ENCODE assay signal across 13 cellular contexts in the genomic region with DNA sequence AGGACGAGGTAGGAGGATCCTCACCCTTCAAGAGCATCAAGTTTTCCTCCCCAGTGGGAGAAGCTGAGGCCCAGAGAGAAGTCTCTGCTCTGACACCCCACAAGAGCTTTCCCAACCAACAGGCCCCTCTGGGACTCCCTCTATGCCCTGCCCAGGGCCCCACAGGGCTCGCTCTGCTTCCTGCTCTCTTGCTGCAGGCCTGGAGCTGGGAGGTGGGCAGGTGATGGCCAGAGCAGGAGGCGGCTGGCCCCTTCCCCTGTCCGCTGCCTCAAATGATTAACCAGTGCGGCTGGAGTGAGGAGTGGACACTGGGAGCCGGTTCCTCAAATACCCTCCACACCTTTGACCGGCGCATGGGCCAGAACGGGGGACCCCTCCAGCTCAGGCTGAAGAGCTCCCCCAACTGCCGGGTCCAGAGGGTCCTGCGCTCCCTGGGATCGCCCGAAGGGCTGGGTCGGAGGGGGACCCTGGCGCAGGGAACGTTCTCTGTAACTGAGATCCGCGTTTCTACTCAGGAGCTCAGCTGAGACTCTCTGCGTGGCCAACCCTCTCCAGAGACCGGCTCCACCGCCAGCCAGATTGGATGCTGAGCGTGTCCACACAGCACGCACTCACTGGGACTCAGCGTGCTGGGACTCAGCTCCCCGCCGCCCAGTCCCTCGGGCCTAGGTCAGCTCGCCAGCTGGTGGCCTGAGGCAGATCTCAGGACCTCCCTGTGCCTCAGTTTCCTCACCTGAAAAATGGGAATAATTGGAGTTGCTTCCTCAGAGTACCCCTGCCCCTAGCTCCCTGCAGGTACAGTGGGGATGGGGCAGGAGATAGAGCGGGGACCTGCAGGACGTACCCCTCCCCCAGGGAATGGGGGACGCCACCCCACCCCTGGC. TPM values are rescaled to one million over a fixed set of nuclear protein-coding genes. Genes with fewer than 3 reads are reported as not detected.
DNase-seq lines count a peak whose midpoint lies in the region; FAIRE-seq and TF ChIP-seq lines count a peak whose summit lies in the region.
"Had no signal": no experiment of that assay in that cellular context is flagged by ENCODE, and none has a peak within 500 bp of the region (broad histone marks: within the 10 kb centered on the region; RNA-seq: fewer than 3 reads in every experiment).

No MANE protein-coding gene starts in this region.

- intact Hi-C loops in MCF 10A (cut with micrococcal nuclease) (no loop called here), breast epithelium (cut with DNase I; ENCODE audit: low total_unique reads) (no loop called here), spleen (cut with DNase I; ENCODE audit: low total_unique reads) (no loop called here), dorsolateral prefrontal cortex (cut with DNase I) (no loop called here)

- H3K4me3 ChIP-seq in breast epithelium: no peak overlapping the region
- no peak overlapping the region for H3K4me3 ChIP-seq in fibroblast of the aortic adventitia (ENCODE audit: low read depth, low read length)
- H3K4me3 ChIP-seq in spleen: no peak overlapping the region
- H3K4me3 ChIP-seq in dorsolateral prefrontal cortex: no peak overlapping the region
- no peak overlapping the region for H3K4me3 ChIP-seq in MM.1S (ENCODE audit: low read length)

- H3K27ac ChIP-seq in breast epithelium: no peak overlapping the region
- no peak overlapping the region for H3K27ac ChIP-seq in spleen
- no peak overlapping the region for H3K27ac ChIP-seq in dorsolateral prefrontal cortex
- H3K27ac ChIP-seq in MM.1S (ENCODE audit: low read length): no peak overlapping the region

- H3K9me2 ChIP-seq in MM.1S (replicated peaks; ENCODE audit: insufficient read depth, low read length): no peaks in the 10 kb centered on the region

- no peaks in the 10 kb centered on the region for H3K4me1 Mint-ChIP-seq in MCF 10A (ENCODE audit: insufficient read depth, unreplicated experiment)

- no TSS peak for BruUV-seq in MCF 10A (replicated peaks; lab: Mats Ljungman, UMichigan)

- H3K79me2 ChIP-seq in MM.1S (ENCODE audit: low read length): no peaks in the 10 kb centered on the region

- peak; percentile 84 for DNase-seq in MCF 10A (ENCODE audit: unreplicated experiment)
- no peak for DNase-seq in breast epithelium (ENCODE audit: low spot score in 2 of 2)
- DNase-seq in RCC 7860 (ENCODE audit: low spot score): peak; percentile 11
- peak; percentile 44 for DNase-seq in fibroblast of the aortic adventitia (ENCODE audit: low read depth)
- DNase-seq in activated CD4-positive, CD25-positive, alpha-beta regulatory T cell treated with anti-CD3 and anti-CD28 coated beads, Interleukin-2, amount 50 U/mL, for 72 hours: no peak
- no peak for DNase-seq in spleen
- DNase-seq in dorsolateral prefrontal cortex: no peak
- no peak for DNase-seq in MM.1S
- DNase-seq: NCI-H526 treated with DMSO at 0.1 percent for 48 hours, substantia nigra had no signal

- no peak overlapping the region for H2AFZ ChIP-seq in MM.1S (ENCODE audit: low read length)

- H3K9me3 ChIP-seq in breast epithelium (no peaks in the 10 kb centered on the region), spleen (no peaks in the 10 kb centered on the region), MM.1S (replicated peaks; ENCODE audit: insufficient read depth, low read length) (no peaks in the 10 kb centered on the region)

- H3K27ac Mint-ChIP-seq in MCF 10A (ENCODE audit: low read depth, unreplicated experiment): peak overlapping the region; percentile 90

- H3K27me3 ChIP-seq in breast epithelium (peaks cover 34 to 94% of the 10 kb centered on the region in 2 donors), spleen (replicated peaks in 1 of 7) (peaks cover 35 to 100% (median 82%) of the 10 kb centered on the region in 7 donors), dorsolateral prefrontal cortex (peaks cover 11 to 95% (median 69%) of the 10 kb centered on the region in 45 donors), MM.1S (replicated peaks; ENCODE audit: insufficient read depth, low read length) (peaks cover 91% of the 10 kb centered on the region)

- no peaks in the 10 kb centered on the region for H4K20me1 ChIP-seq in MM.1S (ENCODE audit: insufficient read depth, low read length)

- WGBS in spleen, 5 donors: 8 to 18% (median 9%) methylated on average over 18 to 31 of the region's 31 CpGs

- no peaks in the 10 kb centered on the region for H3F3A ChIP-seq in MM.1S (ENCODE audit: insufficient read depth, low read length)

- H3K4me1 ChIP-seq in breast epithelium: peaks cover 6 to 12% of the 10 kb centered on the region in 2 donors
- peaks cover 19 to 59% (median 31%) of the 10 kb centered on the region in 6 donors for H3K4me1 ChIP-seq in spleen
- H3K4me1 ChIP-seq in MM.1S (ENCODE audit: low read length): no peaks in the 10 kb centered on the region

- no peak overlapping the region for H3K9ac ChIP-seq in MM.1S (ENCODE audit: low read length)

- TF ChIP-seq POLR2A in breast epithelium (IDR thresholded peaks at IDR 0.05) (no peak), spleen (IDR thresholded peaks at IDR 0.05) (no peak)

- H3K9me3 Mint-ChIP-seq in MCF 10A (ENCODE audit: unreplicated experiment): no peaks in the 10 kb centered on the region
- H3K9me3 Mint-ChIP-seq: activated naive CD4-positive, alpha-beta T cell treated with anti-CD3 and anti-CD28 coated beads, Interleukin-2, amount 50 U/mL, for 24 hours had no signal

- H3K36me3 ChIP-seq in breast epithelium (no peaks in the 10 kb centered on the region), spleen (no peaks in the 10 kb centered on the region), MM.1S (replicated peaks; ENCODE audit: insufficient read depth, low read length) (no peaks in the 10 kb centered on the region)

- POLR2A ChIA-PET in MCF 10A (lab: Yijun Ruan, JAX): interaction anchor here (0.8 to 5.1 kb wide), 17 partner anchors 10 to 494 kb away, joined by 3 to 23 read pairs (median 3); partner anchors contain the start of genes MBD3, TCF3 and UQCR11

- no peak for TF ChIP-seq CTCF in MCF 10A (IDR thresholded peaks at IDR 0.05; ENCODE audit: unreplicated experiment)
- no peak for TF ChIP-seq CTCF in breast epithelium (IDR thresholded peaks at IDR 0.05)
- TF ChIP-seq CTCF in fibroblast of the aortic adventitia (IDR thresholded peaks at IDR 0.05; ENCODE audit: insufficient read depth, low read length): no peak
- TF ChIP-seq CTCF in spleen (IDR thresholded peaks at IDR 0.05 in 8 of 11, conservative IDR thresholded peaks at IDR 0.05 in 3 of 11): no peak
- TF ChIP-seq CTCF in dorsolateral prefrontal cortex (IDR thresholded peaks at IDR 0.05 in 54 of 56, conservative IDR thresholded peaks at IDR 0.05 in 2 of 56; ENCODE audit: low read depth in 1 of 56, partially characterized antibody in 56 of 56): no peak
- no peak for TF ChIP-seq CTCF in MM.1S (IDR thresholded peaks at IDR 0.05; ENCODE audit: low read length)

- peak overlapping the region; percentile 81 for H3K4me3 Mint-ChIP-seq in MCF 10A (ENCODE audit: unreplicated experiment)
- H3K4me3 Mint-ChIP-seq: activated naive CD4-positive, alpha-beta T cell treated with anti-CD3 and anti-CD28 coated beads, Interleukin-2, amount 50 U/mL, for 24 hours had no signal

- H3K36me3 Mint-ChIP-seq in MCF 10A (ENCODE audit: insufficient read depth, unreplicated experiment): no peaks in the 10 kb centered on the region
- H3K36me3 Mint-ChIP-seq: activated naive CD4-positive, alpha-beta T cell treated with anti-CD3 and anti-CD28 coated beads, Interleukin-2, amount 50 U/mL, for 24 hours; CD4-positive, alpha-beta memory T cell had no signal

- CTCF ChIA-PET in MCF 10A (lab: Yijun Ruan, JAX): interaction anchor here (0.5 to 1.7 kb wide), 10 partner anchors 9 to 302 kb away, joined by 3 to 11 read pairs (median 3); no protein-coding TSS in a partner anchor

- no peak for FAIRE-seq in RCC 7860 (lab: Jason Lieb, UNC)

- H3K27me3 Mint-ChIP-seq in MCF 10A (ENCODE audit: insufficient read depth, unreplicated experiment): peaks cover 10% of the 10 kb centered on the region

- H3K4me2 ChIP-seq in MM.1S (ENCODE audit: low read depth, low read length): no peak overlapping the region

RNA-seq across cellular contexts. Expression of gene ONECUT3, which starts 6.7 kb away (rescaled TPM):
- total RNA-seq in MCF 10A (2022) (0.02 TPM in 1 of 2 replicates, not detected in the other), breast epithelium (not detected), fibroblast of the aortic adventitia (ENCODE audit: low replicate concordance) (not detected in 2 replicates), spleen (not detected), dorsolateral prefrontal cortex (not detected)
- polyA plus RNA-seq in spleen: not detected
- total RNA-seq: CD4-positive, alpha-beta memory T cell; fibroblast of villous mesenchyme had no signal
- polyA plus RNA-seq: CD4-positive, alpha-beta memory T cell had no signal

Comparison
In these comparisons a context has a peak if more than half of its experiments do, and no peak if none do; other contexts are left out.
1. DNase-seq: peak in MCF 10A (single experiment), RCC 7860 (single experiment) and fibroblast of the aortic adventitia (single experiment); none in breast epithelium (0 of 2), activated CD4-positive, CD25-positive, alpha-beta regulatory T cell treated with anti-CD3 and anti-CD28 coated beads, Interleukin-2, amount 50 U/mL, for 72 hours (single experiment), spleen (single experiment), dorsolateral prefrontal cortex (0 of 10) and MM.1S (single experiment).